In the genomic region with DNA sequence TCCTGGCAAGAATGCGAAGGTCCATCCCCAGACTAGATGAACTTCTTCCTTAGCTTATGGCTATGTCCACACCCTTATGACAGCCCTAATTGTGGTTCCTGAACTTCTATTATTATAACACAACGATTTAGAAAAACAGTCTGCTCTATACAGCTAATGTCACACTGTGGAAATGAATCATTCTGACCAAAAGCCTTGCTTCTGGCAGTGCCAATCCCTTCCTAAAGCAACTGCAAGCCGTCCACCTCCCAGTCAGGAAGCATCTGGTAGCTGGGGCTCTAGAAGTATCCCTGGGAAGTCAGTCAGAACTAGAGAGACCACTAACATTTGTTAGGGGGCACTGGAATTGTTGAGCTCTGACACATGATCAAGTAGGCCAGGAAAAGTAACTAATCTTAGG, we compare ENCODE assay signal across 1 cellular context.
TF ChIP-seq lines count a peak whose summit lies in the region.

No MANE protein-coding gene starts in this region.

TF ChIP-seq in WTC11, 78 proteins besides CTCF, POLR2A, EP300 and RAD21 (continued from another document):
- no peak for TF ChIP-seq TEAD1 (CRISPR knock-in tag; IDR thresholded peaks at IDR 0.05)
- TF ChIP-seq ELF4 (CRISPR knock-in tag; IDR thresholded peaks at IDR 0.05; ENCODE audit: low read depth), result no peak
- no peak for TF ChIP-seq FOXJ3 (CRISPR knock-in tag; IDR thresholded peaks at IDR 0.05; ENCODE audit: borderline replicate concordance)
- no peak for TF ChIP-seq IRF2 (CRISPR knock-in tag; IDR thresholded peaks at IDR 0.05; ENCODE audit: borderline replicate concordance, low read depth)
- no peak for TF ChIP-seq KAT7 (CRISPR knock-in tag; IDR thresholded peaks at IDR 0.05; ENCODE audit: borderline replicate concordance)
- TF ChIP-seq ZNF396 (CRISPR knock-in tag; IDR thresholded peaks at IDR 0.05; ENCODE audit: borderline replicate concordance), result no peak
- TF ChIP-seq, protein P1, sequence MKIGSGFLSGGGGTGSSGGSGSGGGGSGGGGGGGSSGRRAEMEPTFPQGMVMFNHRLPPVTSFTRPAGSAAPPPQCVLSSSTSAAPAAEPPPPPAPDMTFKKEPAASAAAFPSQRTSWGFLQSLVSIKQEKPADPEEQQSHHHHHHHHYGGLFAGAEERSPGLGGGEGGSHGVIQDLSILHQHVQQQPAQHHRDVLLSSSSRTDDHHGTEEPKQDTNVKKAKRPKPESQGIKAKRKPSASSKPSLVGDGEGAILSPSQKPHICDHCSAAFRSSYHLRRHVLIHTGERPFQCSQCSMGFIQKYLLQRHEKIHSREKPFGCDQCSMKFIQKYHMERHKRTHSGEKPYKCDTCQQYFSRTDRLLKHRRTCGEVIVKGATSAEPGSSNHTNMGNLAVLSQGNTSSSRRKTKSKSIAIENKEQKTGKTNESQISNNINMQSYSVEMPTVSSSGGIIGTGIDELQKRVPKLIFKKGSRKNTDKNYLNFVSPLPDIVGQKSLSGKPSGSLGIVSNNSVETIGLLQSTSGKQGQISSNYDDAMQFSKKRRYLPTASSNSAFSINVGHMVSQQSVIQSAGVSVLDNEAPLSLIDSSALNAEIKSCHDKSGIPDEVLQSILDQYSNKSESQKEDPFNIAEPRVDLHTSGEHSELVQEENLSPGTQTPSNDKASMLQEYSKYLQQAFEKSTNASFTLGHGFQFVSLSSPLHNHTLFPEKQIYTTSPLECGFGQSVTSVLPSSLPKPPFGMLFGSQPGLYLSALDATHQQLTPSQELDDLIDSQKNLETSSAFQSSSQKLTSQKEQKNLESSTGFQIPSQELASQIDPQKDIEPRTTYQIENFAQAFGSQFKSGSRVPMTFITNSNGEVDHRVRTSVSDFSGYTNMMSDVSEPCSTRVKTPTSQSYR (CRISPR knock-in tag; IDR thresholded peaks at IDR 0.05), result no peak
- TF ChIP-seq GTF2I (CRISPR knock-in tag; conservative IDR thresholded peaks at IDR 0.05), result no peak
- TF ChIP-seq, protein P2, sequence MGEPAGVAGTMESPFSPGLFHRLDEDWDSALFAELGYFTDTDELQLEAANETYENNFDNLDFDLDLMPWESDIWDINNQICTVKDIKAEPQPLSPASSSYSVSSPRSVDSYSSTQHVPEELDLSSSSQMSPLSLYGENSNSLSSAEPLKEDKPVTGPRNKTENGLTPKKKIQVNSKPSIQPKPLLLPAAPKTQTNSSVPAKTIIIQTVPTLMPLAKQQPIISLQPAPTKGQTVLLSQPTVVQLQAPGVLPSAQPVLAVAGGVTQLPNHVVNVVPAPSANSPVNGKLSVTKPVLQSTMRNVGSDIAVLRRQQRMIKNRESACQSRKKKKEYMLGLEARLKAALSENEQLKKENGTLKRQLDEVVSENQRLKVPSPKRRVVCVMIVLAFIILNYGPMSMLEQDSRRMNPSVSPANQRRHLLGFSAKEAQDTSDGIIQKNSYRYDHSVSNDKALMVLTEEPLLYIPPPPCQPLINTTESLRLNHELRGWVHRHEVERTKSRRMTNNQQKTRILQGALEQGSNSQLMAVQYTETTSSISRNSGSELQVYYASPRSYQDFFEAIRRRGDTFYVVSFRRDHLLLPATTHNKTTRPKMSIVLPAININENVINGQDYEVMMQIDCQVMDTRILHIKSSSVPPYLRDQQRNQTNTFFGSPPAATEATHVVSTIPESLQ (CRISPR knock-in tag; IDR thresholded peaks at IDR 0.05), result no peak
TF ChIP-seq in WTC11: peak in this region for 0.
